In genomic region chr4:6693274-6694176, GRCh38 we compare ENCODE assay signal across 1 cellular context.
A peak's percentile ranks its signal among the peaks of the same experiment; 100 is the strongest.
TF ChIP-seq lines count a peak whose summit lies in the region.

S100P (plus strand) TSS chr4:6693878; CDS start chr4:6693933, 55 bp downstream.

TF ChIP-seq in HepG2, 621 proteins besides CTCF, POLR2A, EP300 and RAD21 (continued from another document and continues in another):
- TF ChIP-seq THAP9 (CRISPR knock-in tag; IDR thresholded peaks at IDR 0.05; ENCODE audit: borderline replicate concordance): peak; percentile 80; the same call in 1 of the 2 replicates
- no peak for TF ChIP-seq TSC22D2 (CRISPR knock-in tag; IDR thresholded peaks at IDR 0.05; ENCODE audit: borderline replicate concordance)
- no peak for TF ChIP-seq PCBP2 (optimal IDR thresholded peaks at IDR 0.05; ENCODE audit: low read depth, low read length, poor library complexity, severe bottlenecking)
- TF ChIP-seq ZNF20 (CRISPR knock-in tag; IDR thresholded peaks at IDR 0.05): peak; percentile 59; the same call in 1 of the 2 replicates
- TF ChIP-seq ZNF34 (CRISPR knock-in tag; IDR thresholded peaks at IDR 0.05; ENCODE audit: borderline replicate concordance): 0 out of 2 replicates have a peak, but pooled peaks have one; percentile 89
- no peak for TF ChIP-seq ZNF276 (CRISPR knock-in tag; IDR thresholded peaks at IDR 0.05; ENCODE audit: low read depth)
- TF ChIP-seq ZKSCAN1 (IDR thresholded peaks at IDR 0.05; ENCODE audit: low read length): no peak
- TF ChIP-seq DNMT3B (CRISPR knock-in tag; conservative IDR thresholded peaks at IDR 0.05): peak; percentile 85
- TF ChIP-seq CEBPZ (IDR thresholded peaks at IDR 0.05; ENCODE audit: low read length): no peak
- no peak for TF ChIP-seq NR2F2 (IDR thresholded peaks at IDR 0.05; ENCODE audit: borderline replicate concordance, low read depth)
- peak; percentile 69 for TF ChIP-seq SATB2 (CRISPR knock-in tag; IDR thresholded peaks at IDR 0.05)
- peak; percentile 22; the same call in 1 of the 2 replicates for TF ChIP-seq SMC3 (IDR thresholded peaks at IDR 0.05; ENCODE audit: low read length)
- peak; percentile 74; the same call in 1 of the 2 replicates for TF ChIP-seq IRF2 (CRISPR knock-in tag; IDR thresholded peaks at IDR 0.05)
- TF ChIP-seq DMTF1 (CRISPR knock-in tag; IDR thresholded peaks at IDR 0.05): no peak
- TF ChIP-seq SRSF9 (IDR thresholded peaks at IDR 0.05; ENCODE audit: borderline replicate concordance, insufficient read depth, low read depth, low read length, poor library complexity, severe bottlenecking): no peak
- no peak for TF ChIP-seq TBP (CRISPR knock-in tag; IDR thresholded peaks at IDR 0.05)
- no peak for TF ChIP-seq MZF1 (CRISPR knock-in tag; IDR thresholded peaks at IDR 0.05; ENCODE audit: borderline replicate concordance)
- peak; percentile 70; the same call in 1 of the 2 replicates for TF ChIP-seq ZMAT3 (CRISPR knock-in tag; conservative IDR thresholded peaks at IDR 0.05)
- TF ChIP-seq ZBTB20 (CRISPR knock-in tag; IDR thresholded peaks at IDR 0.05; ENCODE audit: borderline replicate concordance, low read depth): peak; percentile 45; the same call in 1 of the 2 replicates
- peak; percentile 91 for TF ChIP-seq HIVEP1 (CRISPR knock-in tag; IDR thresholded peaks at IDR 0.05)
- TF ChIP-seq MAFK (conservative IDR thresholded peaks at IDR 0.05 in 1 of 2, IDR thresholded peaks at IDR 0.05 in 1 of 2; ENCODE audit: low read length in 2 of 2): no peak
- TF ChIP-seq ASH2L (IDR thresholded peaks at IDR 0.05; ENCODE audit: insufficient read length, low read depth, low read length): peak; percentile 89
- TF ChIP-seq RARG (CRISPR knock-in tag; IDR thresholded peaks at IDR 0.05; ENCODE audit: low read depth): no peak
- TF ChIP-seq KLF13 (CRISPR knock-in tag; IDR thresholded peaks at IDR 0.05): no peak
- TF ChIP-seq ZBTB7B (CRISPR knock-in tag; IDR thresholded peaks at IDR 0.05): peak; percentile 48; the same call in 1 of the 2 replicates
- TF ChIP-seq ZNF253 (CRISPR knock-in tag; IDR thresholded peaks at IDR 0.05; ENCODE audit: borderline replicate concordance): peak; percentile 83; the same call in 1 of the 2 replicates
- TF ChIP-seq NCOA1 (CRISPR knock-in tag; IDR thresholded peaks at IDR 0.05): no peak
- no peak for TF ChIP-seq SOX6 (IDR thresholded peaks at IDR 0.05)
- TF ChIP-seq SOX6 (CRISPR knock-in tag; IDR thresholded peaks at IDR 0.05): peak; percentile 92
- 0 out of 2 replicates have a peak, but pooled peaks have one; percentile 68 for TF ChIP-seq CREBL2 (CRISPR knock-in tag; IDR thresholded peaks at IDR 0.05; ENCODE audit: borderline replicate concordance)
- no peak for TF ChIP-seq ZNF547 (CRISPR knock-in tag; IDR thresholded peaks at IDR 0.05)
- TF ChIP-seq NFIB (CRISPR knock-in tag; IDR thresholded peaks at IDR 0.05; ENCODE audit: borderline replicate concordance): no peak
- TF ChIP-seq CCAR2 (optimal IDR thresholded peaks at IDR 0.05; ENCODE audit: low read depth, low read length): no peak
- no peak for TF ChIP-seq THYN1 (CRISPR knock-in tag; IDR thresholded peaks at IDR 0.05; ENCODE audit: borderline replicate concordance, low read depth)
- no peak; the same call in 1 of the 2 replicates for TF ChIP-seq ZBTB33 (CRISPR knock-in tag; IDR thresholded peaks at IDR 0.05)
- no peak for TF ChIP-seq ZMYM3 (CRISPR knock-in tag; IDR thresholded peaks at IDR 0.05)
- peak; percentile 72 for TF ChIP-seq HBP1 (CRISPR knock-in tag; IDR thresholded peaks at IDR 0.05; ENCODE audit: low read depth)
- TF ChIP-seq TP53 (CRISPR knock-in tag; conservative IDR thresholded peaks at IDR 0.05): no peak
- peak; percentile 92; the same call in 1 of the 2 replicates for TF ChIP-seq HOXA3 (CRISPR knock-in tag; IDR thresholded peaks at IDR 0.05)
- TF ChIP-seq MNT (IDR thresholded peaks at IDR 0.05): no peak
- TF ChIP-seq MXD3 (CRISPR knock-in tag; IDR thresholded peaks at IDR 0.05): peak; percentile 49; the same call in 1 of the 2 replicates
- peak; percentile 89 for TF ChIP-seq ZGPAT (CRISPR knock-in tag; IDR thresholded peaks at IDR 0.05)
- TF ChIP-seq TEAD3 (CRISPR knock-in tag; optimal IDR thresholded peaks at IDR 0.05; ENCODE audit: borderline replicate concordance): no peak
- TF ChIP-seq ERF (CRISPR knock-in tag; IDR thresholded peaks at IDR 0.05): peak; percentile 87
- no peak for TF ChIP-seq TEF (CRISPR knock-in tag; IDR thresholded peaks at IDR 0.05)
